1 cellular context compared by ENCODE assay signal in genomic region chr7:83673291-83673690, GRCh38. TPM values are rescaled to one million over a fixed set of nuclear protein-coding genes. Genes with fewer than 3 reads are reported as not detected.
"Had no signal": no experiment of that assay in that cellular context is flagged by ENCODE, and none has a peak within 500 bp of the region (broad histone marks: within the 10 kb centered on the region; RNA-seq: fewer than 3 reads in every experiment).

No MANE protein-coding gene starts in this region.

RNA-seq across cellular contexts. Expression of gene SEMA3E, which starts 24.4 kb away (rescaled TPM):
- total RNA-seq: M059J had no signal
